Comparison of ENCODE assay signal across 1 cellular context in the genomic region with DNA sequence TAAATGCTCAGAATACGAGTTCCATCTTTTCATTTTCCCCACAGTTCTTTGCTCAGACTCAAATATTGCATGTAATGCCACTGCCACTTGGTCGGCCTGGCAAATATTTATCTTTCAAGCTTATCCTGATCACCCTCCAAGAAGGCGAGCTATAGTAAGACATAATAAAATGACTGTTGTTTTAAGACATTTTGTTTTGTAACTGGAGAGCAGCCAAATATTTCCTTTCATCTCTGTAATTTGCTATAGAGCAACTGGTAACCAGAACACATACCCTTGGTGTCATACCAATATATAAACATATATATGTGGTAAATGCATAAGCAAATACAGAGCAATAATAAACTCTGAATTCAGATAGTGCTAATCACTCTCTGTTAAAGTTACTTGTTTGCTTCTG.
TF ChIP-seq lines count a peak whose summit lies in the region.

No MANE protein-coding gene starts in this region.

TF ChIP-seq in SK-N-SH, 30 proteins besides CTCF, POLR2A, EP300 and RAD21 (continued from another document):
- TF ChIP-seq, protein P1, sequence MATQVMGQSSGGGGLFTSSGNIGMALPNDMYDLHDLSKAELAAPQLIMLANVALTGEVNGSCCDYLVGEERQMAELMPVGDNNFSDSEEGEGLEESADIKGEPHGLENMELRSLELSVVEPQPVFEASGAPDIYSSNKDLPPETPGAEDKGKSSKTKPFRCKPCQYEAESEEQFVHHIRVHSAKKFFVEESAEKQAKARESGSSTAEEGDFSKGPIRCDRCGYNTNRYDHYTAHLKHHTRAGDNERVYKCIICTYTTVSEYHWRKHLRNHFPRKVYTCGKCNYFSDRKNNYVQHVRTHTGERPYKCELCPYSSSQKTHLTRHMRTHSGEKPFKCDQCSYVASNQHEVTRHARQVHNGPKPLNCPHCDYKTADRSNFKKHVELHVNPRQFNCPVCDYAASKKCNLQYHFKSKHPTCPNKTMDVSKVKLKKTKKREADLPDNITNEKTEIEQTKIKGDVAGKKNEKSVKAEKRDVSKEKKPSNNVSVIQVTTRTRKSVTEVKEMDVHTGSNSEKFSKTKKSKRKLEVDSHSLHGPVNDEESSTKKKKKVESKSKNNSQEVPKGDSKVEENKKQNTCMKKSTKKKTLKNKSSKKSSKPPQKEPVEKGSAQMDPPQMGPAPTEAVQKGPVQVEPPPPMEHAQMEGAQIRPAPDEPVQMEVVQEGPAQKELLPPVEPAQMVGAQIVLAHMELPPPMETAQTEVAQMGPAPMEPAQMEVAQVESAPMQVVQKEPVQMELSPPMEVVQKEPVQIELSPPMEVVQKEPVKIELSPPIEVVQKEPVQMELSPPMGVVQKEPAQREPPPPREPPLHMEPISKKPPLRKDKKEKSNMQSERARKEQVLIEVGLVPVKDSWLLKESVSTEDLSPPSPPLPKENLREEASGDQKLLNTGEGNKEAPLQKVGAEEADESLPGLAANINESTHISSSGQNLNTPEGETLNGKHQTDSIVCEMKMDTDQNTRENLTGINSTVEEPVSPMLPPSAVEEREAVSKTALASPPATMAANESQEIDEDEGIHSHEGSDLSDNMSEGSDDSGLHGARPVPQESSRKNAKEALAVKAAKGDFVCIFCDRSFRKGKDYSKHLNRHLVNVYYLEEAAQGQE (IDR thresholded peaks at IDR 0.05; ENCODE audit: low read depth, low read length) = no peak
- no peak for TF ChIP-seq NFIC (IDR thresholded peaks at IDR 0.05; ENCODE audit: borderline replicate concordance)
- no peak for TF ChIP-seq SMC3 (IDR thresholded peaks at IDR 0.05; ENCODE audit: low read depth, low read length)
- TF ChIP-seq NRF1 (IDR thresholded peaks at IDR 0.05; ENCODE audit: low read depth, low read length) = no peak
- TF ChIP-seq, protein P2, sequence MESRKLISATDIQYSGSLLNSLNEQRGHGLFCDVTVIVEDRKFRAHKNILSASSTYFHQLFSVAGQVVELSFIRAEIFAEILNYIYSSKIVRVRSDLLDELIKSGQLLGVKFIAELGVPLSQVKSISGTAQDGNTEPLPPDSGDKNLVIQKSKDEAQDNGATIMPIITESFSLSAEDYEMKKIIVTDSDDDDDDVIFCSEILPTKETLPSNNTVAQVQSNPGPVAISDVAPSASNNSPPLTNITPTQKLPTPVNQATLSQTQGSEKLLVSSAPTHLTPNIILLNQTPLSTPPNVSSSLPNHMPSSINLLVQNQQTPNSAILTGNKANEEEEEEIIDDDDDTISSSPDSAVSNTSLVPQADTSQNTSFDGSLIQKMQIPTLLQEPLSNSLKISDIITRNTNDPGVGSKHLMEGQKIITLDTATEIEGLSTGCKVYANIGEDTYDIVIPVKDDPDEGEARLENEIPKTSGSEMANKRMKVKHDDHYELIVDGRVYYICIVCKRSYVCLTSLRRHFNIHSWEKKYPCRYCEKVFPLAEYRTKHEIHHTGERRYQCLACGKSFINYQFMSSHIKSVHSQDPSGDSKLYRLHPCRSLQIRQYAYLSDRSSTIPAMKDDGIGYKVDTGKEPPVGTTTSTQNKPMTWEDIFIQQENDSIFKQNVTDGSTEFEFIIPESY (IDR thresholded peaks at IDR 0.05; ENCODE audit: borderline replicate concordance, low read depth) = no peak
TF ChIP-seq in SK-N-SH: peak in this region for 0.
